9 cellular contexts compared by ENCODE assay signal in genomic region chr5:157476699-157477408, GRCh38. TPM values are rescaled to one million over a fixed set of nuclear protein-coding genes. Genes with fewer than 3 reads are reported as not detected.
DNase-seq lines count a peak whose midpoint lies in the region; ATAC-seq, FAIRE-seq and TF ChIP-seq lines count a peak whose summit lies in the region.
"Had no signal": no experiment of that assay in that cellular context is flagged by ENCODE, and none has a peak within 500 bp of the region (broad histone marks: within the 10 kb centered on the region; RNA-seq: fewer than 3 reads in every experiment).

No MANE protein-coding gene starts in this region.

- no peak for TF ChIP-seq EP300 in suprapubic skin (IDR thresholded peaks at IDR 0.05)

- H3K36me3 ChIP-seq in suprapubic skin: peaks cover 11% of the 10 kb centered on the region

- ATAC-seq in GM19328 (IDR thresholded peaks at IDR 0.05; ENCODE audit: unreplicated experiment): no peak

- TF ChIP-seq CTCF in GM13976 (IDR thresholded peaks at IDR 0.05; ENCODE audit: borderline replicate concordance, control extremely low read depth, extremely low read depth, insufficient read depth, missing control alignments) (peak; percentile 56), suprapubic skin (IDR thresholded peaks at IDR 0.05) (peak; percentile 49 to 70)

- H3K4me3 ChIP-seq in Jurkat, Clone E6-1 (ENCODE audit: low read length): no peak overlapping the region
- H3K4me3 ChIP-seq in suprapubic skin: no peak overlapping the region
- H3K4me3 ChIP-seq: skin epidermis had no signal

- 66% methylated on average over 8 of the region's 8 CpGs for WGBS in suprapubic skin

- TF ChIP-seq POLR2A in suprapubic skin (IDR thresholded peaks at IDR 0.05): no peak

- no peak overlapping the region for H3K27ac ChIP-seq in suprapubic skin
- H3K27ac ChIP-seq: skin epidermis had no signal

- in situ Hi-C loops in GM13976 (cut with MboI; ENCODE audit: low sequenced_read_pairs, unreplicated experiment): loop anchor here (10.0 kb wide), 1 partner anchor 52 kb away; no protein-coding TSS in a partner anchor

- peak; percentile 42 for FAIRE-seq in RCC 7860 (lab: Jason Lieb, UNC)

- no peaks in the 10 kb centered on the region for H3K9me3 ChIP-seq in suprapubic skin

- DNase-seq in AG20443 (ENCODE audit: low spot score) (peak; percentile 83), GM13976 (ENCODE audit: low spot score) (peak; percentile 69), RCC 7860 (ENCODE audit: low spot score) (peak; percentile 47), left kidney (ENCODE audit: low read depth, low spot score) (peak; percentile 86), suprapubic skin (ENCODE audit: low spot score in 2 of 2) (no peak)
- DNase-seq in Jurkat, Clone E6-1 (ENCODE audit: low read depth, low spot score): peak; percentile 45
- DNase-seq in central memory CD4-positive, alpha-beta T cell: peak; percentile 16

- H3K4me1 ChIP-seq in suprapubic skin: no peaks in the 10 kb centered on the region

- H3K27me3 ChIP-seq in suprapubic skin: no peaks in the 10 kb centered on the region

RNA-seq across cellular contexts. Expression of gene NIPAL4, which starts 16.8 kb away (rescaled TPM):
- polyA plus RNA-seq in Jurkat, Clone E6-1 (2012; ENCODE audit: insufficient read depth, insufficient read length): not detected
- 100 to 1,000 TPM in 2 of 4 donors, 10 to 100 TPM in 2; 45.8 to 111 (median 86.6) TPM for total RNA-seq in suprapubic skin

Comparison
In these comparisons a context has a peak if more than half of its experiments do, and no peak if none do; other contexts are left out.
1. DNase-seq: peak in AG20443 (single experiment), GM13976 (single experiment), Jurkat, Clone E6-1 (single experiment), RCC 7860 (single experiment), central memory CD4-positive, alpha-beta T cell (single experiment) and left kidney (single experiment); none in suprapubic skin (0 of 2).